ENCODE assay signal across 1 cellular context in genomic region chr7:81158189-81158588, GRCh38.
A peak's percentile ranks its signal among the peaks of the same experiment; 100 is the strongest.
TF ChIP-seq lines count a peak whose summit lies in the region.

No MANE protein-coding gene starts in this region.

TF ChIP-seq in HEK293, 187 proteins besides CTCF, POLR2A, EP300 and RAD21 (continued from another document):
- TF ChIP-seq, protein P1, sequence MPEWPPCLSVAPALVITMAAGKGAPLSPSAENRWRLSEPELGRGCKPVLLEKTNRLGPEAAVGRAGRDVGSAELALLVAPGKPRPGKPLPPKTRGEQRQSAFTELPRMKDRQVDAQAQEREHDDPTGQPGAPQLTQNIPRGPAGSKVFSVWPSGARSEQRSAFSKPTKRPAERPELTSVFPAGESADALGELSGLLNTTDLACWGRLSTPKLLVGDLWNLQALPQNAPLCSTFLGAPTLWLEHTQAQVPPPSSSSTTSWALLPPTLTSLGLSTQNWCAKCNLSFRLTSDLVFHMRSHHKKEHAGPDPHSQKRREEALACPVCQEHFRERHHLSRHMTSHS (tag by site-specific recombination; IDR thresholded peaks at IDR 0.05) = no peak
- TF ChIP-seq ZNF138 (tag by site-specific recombination; IDR thresholded peaks at IDR 0.05; ENCODE audit: borderline replicate concordance) (no peak), ZNF660 (tag by site-specific recombination; IDR thresholded peaks at IDR 0.05) (peak; percentile 93; the same call in 1 of the 2 replicates), BCL11B (tag by site-specific recombination; IDR thresholded peaks at IDR 0.05; ENCODE audit: low read depth) (no peak), GLI2 (tag by site-specific recombination; IDR thresholded peaks at IDR 0.05; ENCODE audit: borderline replicate concordance, low read depth) (0 out of 2 replicates have a peak, but pooled peaks have one; percentile 59), ZNF10 (tag by site-specific recombination; IDR thresholded peaks at IDR 0.05) (peak; percentile 27; the same call in 1 of the 2 replicates), KLF10 (tag by site-specific recombination; IDR thresholded peaks at IDR 0.05) (0 out of 2 replicates have a peak, but pooled peaks have one; percentile 40), ZEB2 (tag by site-specific recombination; IDR thresholded peaks at IDR 0.05) (peak; percentile 67; the same call in 1 of the 2 replicates), SP7 (tag by site-specific recombination; IDR thresholded peaks at IDR 0.05) (peak; percentile 35; the same call in 1 of the 2 replicates), ZXDB (tag by site-specific recombination; IDR thresholded peaks at IDR 0.05) (0 out of 2 replicates have a peak, but pooled peaks have one; percentile 30), OSR2 (tag by site-specific recombination; IDR thresholded peaks at IDR 0.05) (peak; percentile 86), OVOL3 (tag by site-specific recombination; IDR thresholded peaks at IDR 0.05) (no peak), ZNF211 (tag by site-specific recombination; IDR thresholded peaks at IDR 0.05; ENCODE audit: low read depth) (no peak), ZBTB17 (tag by site-specific recombination; IDR thresholded peaks at IDR 0.05) (0 out of 2 replicates have a peak, but pooled peaks have one; percentile 19), ZNF596 (tag by site-specific recombination; IDR thresholded peaks at IDR 0.05) (peak; percentile 18; the same call in 1 of the 2 replicates), ZNF112 (tag by site-specific recombination; IDR thresholded peaks at IDR 0.05) (no peak), TCF7L2 (IDR thresholded peaks at IDR 0.05; ENCODE audit: borderline replicate concordance, low read depth, low read length) (peak; percentile 89; the same call in 1 of the 2 replicates)
- TF ChIP-seq, protein P2, sequence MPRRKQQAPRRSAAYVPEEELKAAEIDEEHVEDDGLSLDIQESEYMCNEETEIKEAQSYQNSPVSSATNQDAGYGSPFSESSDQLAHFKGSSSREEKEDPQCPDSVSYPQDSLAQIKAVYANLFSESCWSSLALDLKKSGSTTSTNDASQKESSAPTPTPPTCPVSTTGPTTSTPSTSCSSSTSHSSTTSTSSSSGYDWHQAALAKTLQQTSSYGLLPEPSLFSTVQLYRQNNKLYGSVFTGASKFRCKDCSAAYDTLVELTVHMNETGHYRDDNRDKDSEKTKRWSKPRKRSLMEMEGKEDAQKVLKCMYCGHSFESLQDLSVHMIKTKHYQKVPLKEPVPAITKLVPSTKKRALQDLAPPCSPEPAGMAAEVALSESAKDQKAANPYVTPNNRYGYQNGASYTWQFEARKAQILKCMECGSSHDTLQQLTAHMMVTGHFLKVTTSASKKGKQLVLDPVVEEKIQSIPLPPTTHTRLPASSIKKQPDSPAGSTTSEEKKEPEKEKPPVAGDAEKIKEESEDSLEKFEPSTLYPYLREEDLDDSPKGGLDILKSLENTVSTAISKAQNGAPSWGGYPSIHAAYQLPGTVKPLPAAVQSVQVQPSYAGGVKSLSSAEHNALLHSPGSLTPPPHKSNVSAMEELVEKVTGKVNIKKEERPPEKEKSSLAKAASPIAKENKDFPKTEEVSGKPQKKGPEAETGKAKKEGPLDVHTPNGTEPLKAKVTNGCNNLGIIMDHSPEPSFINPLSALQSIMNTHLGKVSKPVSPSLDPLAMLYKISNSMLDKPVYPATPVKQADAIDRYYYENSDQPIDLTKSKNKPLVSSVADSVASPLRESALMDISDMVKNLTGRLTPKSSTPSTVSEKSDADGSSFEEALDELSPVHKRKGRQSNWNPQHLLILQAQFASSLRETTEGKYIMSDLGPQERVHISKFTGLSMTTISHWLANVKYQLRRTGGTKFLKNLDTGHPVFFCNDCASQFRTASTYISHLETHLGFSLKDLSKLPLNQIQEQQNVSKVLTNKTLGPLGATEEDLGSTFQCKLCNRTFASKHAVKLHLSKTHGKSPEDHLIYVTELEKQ (tag by site-specific recombination; IDR thresholded peaks at IDR 0.05; ENCODE audit: borderline replicate concordance) = peak; percentile 33; the same call in 1 of the 2 replicates
- TF ChIP-seq, protein P3, sequence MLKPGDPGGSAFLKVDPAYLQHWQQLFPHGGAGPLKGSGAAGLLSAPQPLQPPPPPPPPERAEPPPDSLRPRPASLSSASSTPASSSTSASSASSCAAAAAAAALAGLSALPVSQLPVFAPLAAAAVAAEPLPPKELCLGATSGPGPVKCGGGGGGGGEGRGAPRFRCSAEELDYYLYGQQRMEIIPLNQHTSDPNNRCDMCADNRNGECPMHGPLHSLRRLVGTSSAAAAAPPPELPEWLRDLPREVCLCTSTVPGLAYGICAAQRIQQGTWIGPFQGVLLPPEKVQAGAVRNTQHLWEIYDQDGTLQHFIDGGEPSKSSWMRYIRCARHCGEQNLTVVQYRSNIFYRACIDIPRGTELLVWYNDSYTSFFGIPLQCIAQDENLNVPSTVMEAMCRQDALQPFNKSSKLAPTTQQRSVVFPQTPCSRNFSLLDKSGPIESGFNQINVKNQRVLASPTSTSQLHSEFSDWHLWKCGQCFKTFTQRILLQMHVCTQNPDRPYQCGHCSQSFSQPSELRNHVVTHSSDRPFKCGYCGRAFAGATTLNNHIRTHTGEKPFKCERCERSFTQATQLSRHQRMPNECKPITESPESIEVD (tag by site-specific recombination; IDR thresholded peaks at IDR 0.05) = peak; percentile 90
- TF ChIP-seq, protein P4, sequence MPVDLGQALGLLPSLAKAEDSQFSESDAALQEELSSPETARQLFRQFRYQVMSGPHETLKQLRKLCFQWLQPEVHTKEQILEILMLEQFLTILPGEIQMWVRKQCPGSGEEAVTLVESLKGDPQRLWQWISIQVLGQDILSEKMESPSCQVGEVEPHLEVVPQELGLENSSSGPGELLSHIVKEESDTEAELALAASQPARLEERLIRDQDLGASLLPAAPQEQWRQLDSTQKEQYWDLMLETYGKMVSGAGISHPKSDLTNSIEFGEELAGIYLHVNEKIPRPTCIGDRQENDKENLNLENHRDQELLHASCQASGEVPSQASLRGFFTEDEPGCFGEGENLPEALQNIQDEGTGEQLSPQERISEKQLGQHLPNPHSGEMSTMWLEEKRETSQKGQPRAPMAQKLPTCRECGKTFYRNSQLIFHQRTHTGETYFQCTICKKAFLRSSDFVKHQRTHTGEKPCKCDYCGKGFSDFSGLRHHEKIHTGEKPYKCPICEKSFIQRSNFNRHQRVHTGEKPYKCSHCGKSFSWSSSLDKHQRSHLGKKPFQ (tag by site-specific recombination; IDR thresholded peaks at IDR 0.05) = 0 out of 2 replicates have a peak, but pooled peaks have one; percentile 24
- TF ChIP-seq, protein P5, sequence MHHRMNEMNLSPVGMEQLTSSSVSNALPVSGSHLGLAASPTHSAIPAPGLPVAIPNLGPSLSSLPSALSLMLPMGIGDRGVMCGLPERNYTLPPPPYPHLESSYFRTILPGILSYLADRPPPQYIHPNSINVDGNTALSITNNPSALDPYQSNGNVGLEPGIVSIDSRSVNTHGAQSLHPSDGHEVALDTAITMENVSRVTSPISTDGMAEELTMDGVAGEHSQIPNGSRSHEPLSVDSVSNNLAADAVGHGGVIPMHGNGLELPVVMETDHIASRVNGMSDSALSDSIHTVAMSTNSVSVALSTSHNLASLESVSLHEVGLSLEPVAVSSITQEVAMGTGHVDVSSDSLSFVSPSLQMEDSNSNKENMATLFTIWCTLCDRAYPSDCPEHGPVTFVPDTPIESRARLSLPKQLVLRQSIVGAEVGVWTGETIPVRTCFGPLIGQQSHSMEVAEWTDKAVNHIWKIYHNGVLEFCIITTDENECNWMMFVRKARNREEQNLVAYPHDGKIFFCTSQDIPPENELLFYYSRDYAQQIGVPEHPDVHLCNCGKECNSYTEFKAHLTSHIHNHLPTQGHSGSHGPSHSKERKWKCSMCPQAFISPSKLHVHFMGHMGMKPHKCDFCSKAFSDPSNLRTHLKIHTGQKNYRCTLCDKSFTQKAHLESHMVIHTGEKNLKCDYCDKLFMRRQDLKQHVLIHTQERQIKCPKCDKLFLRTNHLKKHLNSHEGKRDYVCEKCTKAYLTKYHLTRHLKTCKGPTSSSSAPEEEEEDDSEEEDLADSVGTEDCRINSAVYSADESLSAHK (tag by site-specific recombination; IDR thresholded peaks at IDR 0.05) = 0 out of 2 replicates have a peak, but pooled peaks have one; percentile 22
- TF ChIP-seq, protein P6, sequence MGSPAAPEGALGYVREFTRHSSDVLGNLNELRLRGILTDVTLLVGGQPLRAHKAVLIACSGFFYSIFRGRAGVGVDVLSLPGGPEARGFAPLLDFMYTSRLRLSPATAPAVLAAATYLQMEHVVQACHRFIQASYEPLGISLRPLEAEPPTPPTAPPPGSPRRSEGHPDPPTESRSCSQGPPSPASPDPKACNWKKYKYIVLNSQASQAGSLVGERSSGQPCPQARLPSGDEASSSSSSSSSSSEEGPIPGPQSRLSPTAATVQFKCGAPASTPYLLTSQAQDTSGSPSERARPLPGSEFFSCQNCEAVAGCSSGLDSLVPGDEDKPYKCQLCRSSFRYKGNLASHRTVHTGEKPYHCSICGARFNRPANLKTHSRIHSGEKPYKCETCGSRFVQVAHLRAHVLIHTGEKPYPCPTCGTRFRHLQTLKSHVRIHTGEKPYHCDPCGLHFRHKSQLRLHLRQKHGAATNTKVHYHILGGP (tag by site-specific recombination; IDR thresholded peaks at IDR 0.05) = peak; percentile 95
